ENCODE assay signal across 12 cellular contexts in the genomic region with DNA sequence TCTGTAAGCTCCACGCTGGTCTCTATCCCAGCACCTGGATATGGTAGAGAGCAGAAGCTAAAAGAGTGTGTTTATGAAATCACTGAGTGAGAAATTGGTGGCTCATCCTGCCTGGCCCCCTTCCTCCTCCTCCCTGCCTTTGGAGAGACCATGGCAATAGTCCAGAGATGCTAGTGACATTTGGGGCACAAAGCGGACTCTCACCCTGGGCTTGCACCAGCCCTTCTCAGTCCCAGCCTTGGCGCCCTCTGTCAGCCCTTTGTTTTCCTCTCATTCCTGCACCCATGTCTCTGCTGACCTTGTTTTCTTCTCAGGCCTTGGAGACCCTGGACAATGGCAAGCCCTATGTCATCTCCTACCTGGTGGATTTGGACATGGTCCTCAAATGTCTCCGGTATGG. TPM values are rescaled to one million over a fixed set of nuclear protein-coding genes. Genes with fewer than 3 reads are reported as not detected.
DNase-seq lines count a peak whose midpoint lies in the region; ATAC-seq, FAIRE-seq and TF ChIP-seq lines count a peak whose summit lies in the region.
"Had no signal": no experiment of that assay in that cellular context is flagged by ENCODE, and none has a peak within 500 bp of the region (broad histone marks: within the 10 kb centered on the region; RNA-seq: fewer than 3 reads in every experiment).

No MANE protein-coding gene starts in this region.

- no peaks in the 10 kb centered on the region for H3K9me3 Mint-ChIP-seq in activated naive CD8-positive, alpha-beta T cell treated with anti-CD3 and anti-CD28 coated beads for 36 hours
- H3K9me3 Mint-ChIP-seq in activated naive CD8-positive, alpha-beta T cell treated with anti-CD3 and anti-CD28 coated beads, Interleukin-2, amount 50 U/mL, for 24 hours, result no peaks in the 10 kb centered on the region
- H3K9me3 Mint-ChIP-seq in nephron progenitor cell, result peaks cover 3% of the 10 kb centered on the region
- no peaks in the 10 kb centered on the region for H3K9me3 Mint-ChIP-seq in osteocyte (ENCODE audit: unreplicated experiment)
- H3K9me3 Mint-ChIP-seq: HFFc6 had no signal

- H3K36me3 ChIP-seq in endothelial cell of umbilical vein (ENCODE audit: control insufficient read depth in 2 of 2, extremely low read depth in 1 of 2, insufficient read depth in 2 of 2, low read length in 2 of 2) (peaks cover 7 to 27% of the 10 kb centered on the region in 2 experiments), upper lobe of right lung (peaks cover 81% of the 10 kb centered on the region), MM.1S (replicated peaks; ENCODE audit: insufficient read depth, low read length) (no peaks in the 10 kb centered on the region)

- TF ChIP-seq POLR2A in endothelial cell of umbilical vein (IDR thresholded peaks at IDR 0.05; ENCODE audit: low read depth, low read length), result no peak

- POLR2A ChIA-PET in endothelial cell of umbilical vein (lab: Charles Lee), result interaction anchor here (0.9 kb wide), 1 partner anchor 9 kb away, joined by 3 read pairs; no protein-coding TSS in a partner anchor

- H3K9ac ChIP-seq in endothelial cell of umbilical vein (replicated peaks; ENCODE audit: extremely low read depth, insufficient read depth, low read length), result no peak overlapping the region
- no peak overlapping the region for H3K9ac ChIP-seq in MM.1S (ENCODE audit: low read length)
- H3K9ac ChIP-seq: BLaER1 had no signal

- H3K9me2 ChIP-seq in MM.1S (replicated peaks; ENCODE audit: insufficient read depth, low read length), result no peaks in the 10 kb centered on the region

- H3K79me2 ChIP-seq in endothelial cell of umbilical vein (ENCODE audit: control insufficient read depth, insufficient read depth, low read length) (no peaks in the 10 kb centered on the region), MM.1S (ENCODE audit: low read length) (no peaks in the 10 kb centered on the region)

- no peak for ATAC-seq in activated naive CD8-positive, alpha-beta T cell treated with anti-CD3 and anti-CD28 coated beads, Interleukin-2, amount 50 U/mL, for 24 hours
- no peak for ATAC-seq in upper lobe of right lung
- no peak for ATAC-seq in HG03469 (IDR thresholded peaks at IDR 0.05; ENCODE audit: unreplicated experiment)

- BruUV-seq in endothelial cell of umbilical vein (replicated peaks; lab: Mats Ljungman, UMichigan), result no TSS peak

- H3K4me1 ChIP-seq in endothelial cell of umbilical vein (ENCODE audit: control insufficient read depth, extremely low read depth, insufficient read depth, low read length) (peaks cover 10% of the 10 kb centered on the region), upper lobe of right lung (peaks cover 19% of the 10 kb centered on the region), MM.1S (ENCODE audit: low read length) (no peaks in the 10 kb centered on the region)

- H4K20me1 ChIP-seq in endothelial cell of umbilical vein (replicated peaks; ENCODE audit: control insufficient read depth, extremely low read depth, insufficient read depth, low read length), result no peaks in the 10 kb centered on the region
- no peaks in the 10 kb centered on the region for H4K20me1 ChIP-seq in MM.1S (ENCODE audit: insufficient read depth, low read length)
- H4K20me1 ChIP-seq: BLaER1 had no signal

- intact Hi-C loops in endothelial cell of umbilical vein (cut with micrococcal nuclease), result loop anchor here (1.0 kb wide), 1 partner anchor 19 kb away; a partner anchor contains a TSS
- intact Hi-C loops in upper lobe of right lung (cut with DNase I), result no loop called here

- dilution Hi-C loops in endothelial cell of umbilical vein (cut with MboI; ENCODE audit: extremely low pct_ligation_motif_present, low sequenced_read_pairs), result no loop called here

- H2AFZ ChIP-seq in endothelial cell of umbilical vein (ENCODE audit: low read depth, low read length) (no peak overlapping the region), MM.1S (ENCODE audit: low read length) (no peak overlapping the region)

- H3K9me1 ChIP-seq in endothelial cell of umbilical vein (replicated peaks; ENCODE audit: control insufficient read depth, extremely low read depth, insufficient read depth, low read length), result no peaks in the 10 kb centered on the region

- H3K27ac Mint-ChIP-seq in activated naive CD8-positive, alpha-beta T cell treated with anti-CD3 and anti-CD28 coated beads for 36 hours, result peak overlapping the region; percentile 19
- no peak overlapping the region for H3K27ac Mint-ChIP-seq in activated naive CD8-positive, alpha-beta T cell treated with anti-CD3 and anti-CD28 coated beads, Interleukin-2, amount 50 U/mL, for 24 hours
- H3K27ac Mint-ChIP-seq in nephron progenitor cell, result peak overlapping the region; percentile 66
- H3K27ac Mint-ChIP-seq in osteocyte (ENCODE audit: unreplicated experiment), result no peak overlapping the region
- H3K27ac Mint-ChIP-seq: HFFc6 had no signal

- no peaks in the 10 kb centered on the region for H3K27me3 ChIP-seq in endothelial cell of umbilical vein (ENCODE audit: control insufficient read depth in 2 of 2, insufficient read depth in 2 of 2, low read length in 2 of 2)
- no peaks in the 10 kb centered on the region for H3K27me3 ChIP-seq in upper lobe of right lung
- H3K27me3 ChIP-seq in MM.1S (replicated peaks; ENCODE audit: insufficient read depth, low read length), result no peaks in the 10 kb centered on the region
- H3K27me3 ChIP-seq: BLaER1 had no signal

- H3K4me1 Mint-ChIP-seq in activated naive CD8-positive, alpha-beta T cell treated with anti-CD3 and anti-CD28 coated beads for 36 hours, result no peaks in the 10 kb centered on the region
- no peaks in the 10 kb centered on the region for H3K4me1 Mint-ChIP-seq in activated naive CD8-positive, alpha-beta T cell treated with anti-CD3 and anti-CD28 coated beads, Interleukin-2, amount 50 U/mL, for 24 hours
- H3K4me1 Mint-ChIP-seq in nephron progenitor cell, result no peaks in the 10 kb centered on the region
- H3K4me1 Mint-ChIP-seq in osteocyte (ENCODE audit: unreplicated experiment), result peaks cover 2% of the 10 kb centered on the region

- no peak overlapping the region for H3K4me3 ChIP-seq in endothelial cell of umbilical vein (replicated peaks in 1 of 3; ENCODE audit: insufficient read depth in 1 of 3, low read depth in 1 of 3, low read length in 3 of 3)
- no peak overlapping the region for H3K4me3 ChIP-seq in upper lobe of right lung
- H3K4me3 ChIP-seq in MM.1S (ENCODE audit: low read length), result no peak overlapping the region
- H3K4me3 ChIP-seq: BLaER1 had no signal

- H3K27me3 Mint-ChIP-seq in activated naive CD8-positive, alpha-beta T cell treated with anti-CD3 and anti-CD28 coated beads for 36 hours, result no peaks in the 10 kb centered on the region
- H3K27me3 Mint-ChIP-seq in activated naive CD8-positive, alpha-beta T cell treated with anti-CD3 and anti-CD28 coated beads, Interleukin-2, amount 50 U/mL, for 24 hours, result no peaks in the 10 kb centered on the region
- H3K27me3 Mint-ChIP-seq in nephron progenitor cell (ENCODE audit: low read depth, poor library complexity) (no peaks in the 10 kb centered on the region), osteocyte (ENCODE audit: unreplicated experiment) (no peaks in the 10 kb centered on the region)

- DNase-seq in activated naive CD8-positive, alpha-beta T cell treated with anti-CD3 and anti-CD28 coated beads for 36 hours, result no peak
- DNase-seq in activated naive CD8-positive, alpha-beta T cell treated with anti-CD3 and anti-CD28 coated beads, Interleukin-2, amount 50 U/mL, for 24 hours, result no peak
- DNase-seq in endothelial cell of umbilical vein (ENCODE audit: low read depth, low spot score), result no peak
- no peak for DNase-seq in nephron progenitor cell
- DNase-seq in upper lobe of right lung, result no peak
- no peak for DNase-seq in osteocyte (ENCODE audit: extremely low spot score, unreplicated experiment)
- DNase-seq in MM.1S, result no peak
- DNase-seq: AML-193, HFFc6 had no signal

- peak overlapping the region; percentile 71 for H3K27ac ChIP-seq in endothelial cell of umbilical vein (ENCODE audit: insufficient read depth, low read depth, low read length)
- peak overlapping the region; percentile 17 for H3K27ac ChIP-seq in upper lobe of right lung
- no peak overlapping the region for H3K27ac ChIP-seq in MM.1S (ENCODE audit: low read length)
- H3K27ac ChIP-seq: 22Rv1, BLaER1 had no signal

- no peaks in the 10 kb centered on the region for H3K36me3 Mint-ChIP-seq in activated naive CD8-positive, alpha-beta T cell treated with anti-CD3 and anti-CD28 coated beads for 36 hours
- H3K36me3 Mint-ChIP-seq in activated naive CD8-positive, alpha-beta T cell treated with anti-CD3 and anti-CD28 coated beads, Interleukin-2, amount 50 U/mL, for 24 hours (ENCODE audit: low read depth), result no peaks in the 10 kb centered on the region
- H3K36me3 Mint-ChIP-seq in nephron progenitor cell (ENCODE audit: low read depth), result peaks cover 55% of the 10 kb centered on the region
- peaks cover 48% of the 10 kb centered on the region for H3K36me3 Mint-ChIP-seq in osteocyte (ENCODE audit: unreplicated experiment)

- CTCF ChIA-PET in endothelial cell of umbilical vein (lab: Charles Lee), result interaction anchor here (0.8 to 3.0 kb wide), 8 partner anchors 10 to 388 kb away, joined by 3 to 18 read pairs (median 8); a partner anchor contains a TSS

- no peak for TF ChIP-seq CTCF in endothelial cell of umbilical vein (IDR thresholded peaks at IDR 0.05; ENCODE audit: extremely low read depth in 1 of 2, insufficient read depth in 1 of 2, low read depth in 1 of 2, low read length in 2 of 2)
- no peak for TF ChIP-seq CTCF in nephron progenitor cell (IDR thresholded peaks at IDR 0.05)
- no peak for TF ChIP-seq CTCF in upper lobe of right lung (IDR thresholded peaks at IDR 0.05)
- TF ChIP-seq CTCF in osteocyte (IDR thresholded peaks at IDR 0.05), result no peak
- TF ChIP-seq CTCF in MM.1S (IDR thresholded peaks at IDR 0.05; ENCODE audit: low read length), result no peak

- H3K4me2 ChIP-seq in endothelial cell of umbilical vein (ENCODE audit: insufficient read depth, low read length) (no peak overlapping the region), MM.1S (ENCODE audit: low read depth, low read length) (no peak overlapping the region)
- H3K4me2 ChIP-seq: BLaER1 had no signal

- H3F3A ChIP-seq in MM.1S (ENCODE audit: insufficient read depth, low read length), result no peaks in the 10 kb centered on the region

- no peak for FAIRE-seq in endothelial cell of umbilical vein (lab: Jason Lieb, UNC)

- H3K4me3 Mint-ChIP-seq in activated naive CD8-positive, alpha-beta T cell treated with anti-CD3 and anti-CD28 coated beads for 36 hours, result no peak overlapping the region
- H3K4me3 Mint-ChIP-seq in activated naive CD8-positive, alpha-beta T cell treated with anti-CD3 and anti-CD28 coated beads, Interleukin-2, amount 50 U/mL, for 24 hours, result no peak overlapping the region
- no peak overlapping the region for H3K4me3 Mint-ChIP-seq in nephron progenitor cell
- no peak overlapping the region for H3K4me3 Mint-ChIP-seq in osteocyte (ENCODE audit: unreplicated experiment)
- H3K4me3 Mint-ChIP-seq: HFFc6 had no signal

- H3K9me3 ChIP-seq in endothelial cell of umbilical vein (replicated peaks; ENCODE audit: control insufficient read depth, insufficient read depth, low read length) (no peaks in the 10 kb centered on the region), upper lobe of right lung (no peaks in the 10 kb centered on the region), MM.1S (replicated peaks; ENCODE audit: insufficient read depth, low read length) (no peaks in the 10 kb centered on the region)

RNA-seq across cellular contexts. Expression of a gene that starts 18.2 kb away (rescaled TPM):
- total RNA-seq in activated naive CD8-positive, alpha-beta T cell treated with anti-CD3 and anti-CD28 coated beads for 36 hours, result 1 to 10 TPM; 1.4 to 1.6 TPM
- total RNA-seq in endothelial cell of umbilical vein (71.4 and 86.5 TPM in 2 replicates), upper lobe of right lung (329 TPM), osteocyte (68.4 and 69.1 TPM in 2 replicates)
- 58.9 and 69.5 TPM in 2 replicates for polyA plus RNA-seq in endothelial cell of umbilical vein
- 73.4 and 73.8 TPM in 2 replicates for polyA plus RNA-seq in endothelial cell of umbilical vein (2011; cell fraction: cytosol; rRNA removed)
- 50.2 and 51.5 TPM in 2 replicates for polyA plus RNA-seq in endothelial cell of umbilical vein (2011; cell fraction: nucleus; rRNA removed)
- 63.6 and 129 TPM in 2 replicates for polyA plus RNA-seq in endothelial cell of umbilical vein (2012)
- 61.3 and 61.6 TPM in 2 replicates for polyA minus RNA-seq in endothelial cell of umbilical vein
- 1.9 TPM for polyA minus RNA-seq in endothelial cell of umbilical vein (2011; cell fraction: cytosol; rRNA and poly(A)+ RNA removed)
- polyA minus RNA-seq in endothelial cell of umbilical vein (2011; cell fraction: nucleus; rRNA and poly(A)+ RNA removed), result 8.6 and 16.6 TPM in 2 replicates

RNA-seq across cellular contexts. Expression of a gene that starts 57.1 kb away (rescaled TPM):
- total RNA-seq in activated naive CD8-positive, alpha-beta T cell treated with anti-CD3 and anti-CD28 coated beads for 36 hours, result 10 to 100 TPM; 73.7 to 75.0 TPM
- 46.4 and 47.1 TPM in 2 replicates for total RNA-seq in endothelial cell of umbilical vein
- 19.2 and 22.8 TPM in 2 replicates for polyA plus RNA-seq in endothelial cell of umbilical vein
- 38.4 and 41.0 TPM in 2 replicates for polyA plus RNA-seq in endothelial cell of umbilical vein (2011; cell fraction: cytosol; rRNA removed)
- polyA plus RNA-seq in endothelial cell of umbilical vein (2011; cell fraction: nucleus; rRNA removed), result 91.7 and 92.6 TPM in 2 replicates
- polyA plus RNA-seq in endothelial cell of umbilical vein (2012), result 29.8 and 30.2 TPM in 2 replicates
- 36.0 and 49.0 TPM in 2 replicates for polyA minus RNA-seq in endothelial cell of umbilical vein
- polyA minus RNA-seq in endothelial cell of umbilical vein (2011; cell fraction: cytosol; rRNA and poly(A)+ RNA removed), result 13.0 TPM
- 43.1 and 66.8 TPM in 2 replicates for polyA minus RNA-seq in endothelial cell of umbilical vein (2011; cell fraction: nucleus; rRNA and poly(A)+ RNA removed)
- 48.9 TPM for total RNA-seq in upper lobe of right lung
- total RNA-seq in osteocyte, result 41.4 and 45.0 TPM in 2 replicates

Comparison
In these comparisons a context has a peak if more than half of its experiments do, and no peak if none do; other contexts are left out.
1. H3K27ac Mint-ChIP-seq: peak in activated naive CD8-positive, alpha-beta T cell treated with anti-CD3 and anti-CD28 coated beads for 36 hours (single experiment) and nephron progenitor cell (single experiment); none in activated naive CD8-positive, alpha-beta T cell treated with anti-CD3 and anti-CD28 coated beads, Interleukin-2, amount 50 U/mL, for 24 hours (single experiment) and osteocyte (single experiment).
2. RNA of a gene that starts 18.2 kb away (total RNA-seq): 329 TPM in upper lobe of right lung (single experiment), 71.4 to 86.5 TPM in endothelial cell of umbilical vein and 68.4 to 69.1 TPM in osteocyte; 1.4 to 1.6 TPM in activated naive CD8-positive, alpha-beta T cell treated with anti-CD3 and anti-CD28 coated beads for 36 hours; every median in the first group is over 10 times any median in the second.